In genomic region chr4:94678896-94679295, GRCh38 we compare ENCODE assay signal across 33 cellular contexts.
A peak's percentile ranks its signal among the peaks of the same experiment; 100 is the strongest.
DNase-seq lines count a peak whose midpoint lies in the region; ATAC-seq, FAIRE-seq and TF ChIP-seq lines count a peak whose summit lies in the region.
"Had no signal": no experiment of that assay in that cellular context is flagged by ENCODE, and none has a peak within 500 bp of the region (broad histone marks: within the 10 kb centered on the region; RNA-seq: fewer than 3 reads in every experiment).

No MANE protein-coding gene starts in this region.

- TF ChIP-seq CTCF in BJ (IDR thresholded peaks at IDR 0.05; ENCODE audit: insufficient read depth, low read depth, low read length) (no peak), HFFc6 (IDR thresholded peaks at IDR 0.05) (no peak), astrocyte (IDR thresholded peaks at IDR 0.05; ENCODE audit: insufficient read depth, low read depth, low read length) (no peak), omental fat pad (IDR thresholded peaks at IDR 0.05) (no peak), OCI-LY7 (conservative IDR thresholded peaks at IDR 0.05; ENCODE audit: low read length) (no peak)

- H2AFZ ChIP-seq in astrocyte (ENCODE audit: low read depth, low read length) (no peak overlapping the region), OCI-LY7 (ENCODE audit: low read length) (no peak overlapping the region)

- H3K36me3 Mint-ChIP-seq in HFFc6 (ENCODE audit: low read depth) (no peaks in the 10 kb centered on the region), astrocyte (ENCODE audit: low read depth, unreplicated experiment) (no peaks in the 10 kb centered on the region)
- H3K36me3 Mint-ChIP-seq: activated CD4-positive, alpha-beta memory T cell treated with anti-CD3 and anti-CD28 coated beads for 36 hours; CD4-positive, alpha-beta memory T cell had no signal

- DNase-seq in BJ (ENCODE audit: low read depth) (peak; percentile 77), HFFc6 (peak; percentile 87), astrocyte (ENCODE audit: low read depth) (peak; percentile 43), omental fat pad (ENCODE audit: low spot score) (no peak), OCI-LY7 (ENCODE audit: low spot score) (no peak), Kasumi-1 (lab: John Stamatoyannopoulos, UW) (no peak), NCI-H2227 (lab: John Stamatoyannopoulos, UW; ENCODE audit: unreplicated experiment) (no peak)
- DNase-seq: activated CD4-positive, alpha-beta memory T cell treated with anti-CD3 and anti-CD28 coated beads for 36 hours; activated CD8-positive, alpha-beta memory T cell treated with anti-CD3 and anti-CD28 coated beads, Interleukin-2, amount 50 U/mL, for 4 hours; activated naive CD4-positive, alpha-beta T cell treated with anti-CD3 and anti-CD28 coated beads for 36 hours; adrenal gland; CD4-positive, alpha-beta memory T cell; colonic mucosa; effector CD8-positive, alpha-beta T cell; erythroblast; hypothalamus; left ventricle myocardium inferior; NCI-H1694; NCI-H2171 treated with DMSO at 0.1 percent for 48 hours; NCI-H526 treated with DMSO at 0.1 percent for 48 hours; sigmoid colon; SJCRH30; stimulated activated naive CD4-positive, alpha-beta T cell; T-helper 1 cell had no signal

- H3K4me1 ChIP-seq in astrocyte (ENCODE audit: insufficient read depth, low read length) (no peaks in the 10 kb centered on the region), OCI-LY7 (ENCODE audit: insufficient read depth, low read length, poor library complexity, severe bottlenecking) (no peaks in the 10 kb centered on the region)
- H3K4me1 ChIP-seq: adrenal gland, colonic mucosa, HAP-1, suprapubic skin had no signal

- peaks cover 3% of the 10 kb centered on the region for H4K20me1 ChIP-seq in astrocyte (ENCODE audit: insufficient read depth, low read length)
- H4K20me1 ChIP-seq in OCI-LY7 (ENCODE audit: insufficient read depth, low read length), result no peaks in the 10 kb centered on the region

- H3K9me2 ChIP-seq in OCI-LY7 (ENCODE audit: insufficient read depth, low read length), result no peaks in the 10 kb centered on the region

- H3K9me3 ChIP-seq in astrocyte (ENCODE audit: insufficient read depth, low read depth, low read length) (no peaks in the 10 kb centered on the region), OCI-LY7 (ENCODE audit: low read length) (no peaks in the 10 kb centered on the region)
- H3K9me3 ChIP-seq: adrenal gland, colonic mucosa, gastroesophageal sphincter, HAP-1, left ventricle myocardium inferior, sigmoid colon, SJCRH30, suprapubic skin had no signal

- POLR2A ChIA-PET in BJ (lab: Charles Lee), result no interaction called here
- POLR2A ChIA-PET in OCI-LY7 (lab: Charles Lee), result no interaction called here

- no peak overlapping the region for H3K4me3 ChIP-seq in BJ (ENCODE audit: low read depth, low read length)
- H3K4me3 ChIP-seq in astrocyte (ENCODE audit: insufficient read depth, low read depth, low read length), result no peak overlapping the region
- no peak overlapping the region for H3K4me3 ChIP-seq in OCI-LY7 (ENCODE audit: low read depth, low read length, poor library complexity, severe bottlenecking)
- H3K4me3 ChIP-seq: adrenal gland, colonic mucosa, gastroesophageal sphincter, HAP-1, left ventricle myocardium inferior, sigmoid colon, SJCRH30, suprapubic skin had no signal

- H3K27me3 Mint-ChIP-seq in HFFc6 (ENCODE audit: insufficient read depth) (peaks cover 3% of the 10 kb centered on the region), astrocyte (ENCODE audit: low read depth, unreplicated experiment) (no peaks in the 10 kb centered on the region)
- H3K27me3 Mint-ChIP-seq: progenitor cell of endocrine pancreas had no signal

- H3K4me2 ChIP-seq in astrocyte (ENCODE audit: low read length) (peak overlapping the region; percentile 2), OCI-LY7 (ENCODE audit: low read length) (no peak overlapping the region)

- intact Hi-C loops in OCI-LY7 (cut with micrococcal nuclease; ENCODE audit: unreplicated experiment), result no loop called here

- no peaks in the 10 kb centered on the region for H3K36me3 ChIP-seq in BJ (ENCODE audit: control insufficient read depth, insufficient read depth, low read length)
- H3K36me3 ChIP-seq in astrocyte (ENCODE audit: insufficient read depth, low read length), result no peaks in the 10 kb centered on the region
- H3K36me3 ChIP-seq in OCI-LY7 (ENCODE audit: insufficient read depth, low read length), result no peaks in the 10 kb centered on the region
- H3K36me3 ChIP-seq: adrenal gland, colonic mucosa, gastroesophageal sphincter, HAP-1, left ventricle myocardium inferior, sigmoid colon, SJCRH30, suprapubic skin had no signal

- BruUV-seq in OCI-LY7 (replicated peaks; lab: Mats Ljungman, UMichigan), result no TSS peak

- H3K9ac ChIP-seq in astrocyte (ENCODE audit: low read length), result no peak overlapping the region

- H3K9me3 Mint-ChIP-seq in HFFc6, result no peaks in the 10 kb centered on the region; the same call in 1 of the 2 replicates
- H3K9me3 Mint-ChIP-seq in astrocyte (ENCODE audit: unreplicated experiment), result no peaks in the 10 kb centered on the region
- H3K9me3 Mint-ChIP-seq: activated CD4-positive, alpha-beta memory T cell treated with anti-CD3 and anti-CD28 coated beads for 36 hours; activated naive CD4-positive, alpha-beta T cell treated with anti-CD3 and anti-CD28 coated beads for 36 hours; activated T-helper 1 cell treated with anti-CD3 and anti-CD28 coated beads, Interleukin-12 subunit alpha, Interleukin-12 subunit beta, Interleukin-2, Interleukin-4 antibody, amounts not matched to agents 30 ng/mL and 10 ng/mL and 1 ng/mL, durations not matched to agents 14 hours and 24 hours and 36 hours had no signal

- H3K27ac ChIP-seq in astrocyte (ENCODE audit: low read depth, low read length) (no peak overlapping the region), OCI-LY7 (ENCODE audit: low read depth, low read length, poor library complexity, severe bottlenecking) (no peak overlapping the region)
- H3K27ac ChIP-seq: colonic mucosa, gastroesophageal sphincter, left ventricle myocardium inferior, sigmoid colon, SJCRH30, suprapubic skin had no signal

- H3K27me3 ChIP-seq in BJ (ENCODE audit: control insufficient read depth, insufficient read depth, low read length) (no peaks in the 10 kb centered on the region; the same call in 1 of the 2 replicates), astrocyte (ENCODE audit: insufficient read depth, low read length) (no peaks in the 10 kb centered on the region)
- H3K27me3 ChIP-seq: colonic mucosa, gastroesophageal sphincter, sigmoid colon, SJCRH30, suprapubic skin had no signal

- H3K4me1 Mint-ChIP-seq in HFFc6 (ENCODE audit: low read depth), result peaks cover 41% of the 10 kb centered on the region
- H3K4me1 Mint-ChIP-seq in astrocyte (ENCODE audit: low read depth, unreplicated experiment), result peaks cover 18% of the 10 kb centered on the region
- H3K4me1 Mint-ChIP-seq: CD4-positive, alpha-beta memory T cell had no signal

- CTCF ChIA-PET in BJ (lab: Yijun Ruan, JAX) (no interaction called here), OCI-LY7 (lab: Charles Lee; ENCODE audit: unreplicated experiment) (no interaction called here)

- H3K79me2 ChIP-seq in astrocyte (ENCODE audit: insufficient read depth, low read length) (no peaks in the 10 kb centered on the region), OCI-LY7 (ENCODE audit: insufficient read depth, low read depth, low read length) (no peaks in the 10 kb centered on the region)

- H3K27ac Mint-ChIP-seq in HFFc6 (peak overlapping the region; percentile 32), astrocyte (ENCODE audit: unreplicated experiment) (peak overlapping the region; percentile 37)
- H3K27ac Mint-ChIP-seq: activated CD4-positive, alpha-beta memory T cell treated with anti-CD3 and anti-CD28 coated beads for 36 hours; activated naive CD4-positive, alpha-beta T cell treated with anti-CD3 and anti-CD28 coated beads for 36 hours; activated T-helper 1 cell treated with anti-CD3 and anti-CD28 coated beads, Interleukin-12 subunit alpha, Interleukin-12 subunit beta, Interleukin-2, Interleukin-4 antibody, amounts not matched to agents 30 ng/mL and 10 ng/mL and 1 ng/mL, durations not matched to agents 14 hours and 24 hours and 36 hours had no signal

- peak; percentile 5 for ATAC-seq in omental fat pad (ENCODE audit: low FRiP score)
- no peak for ATAC-seq in HG02642 (IDR thresholded peaks at IDR 0.05; ENCODE audit: poor library complexity, unreplicated experiment)
- ATAC-seq: activated CD4-positive, CD25-positive, alpha-beta regulatory T cell treated with anti-CD3 and anti-CD28 coated beads, Interleukin-2, amount 50 U/mL, for 24 hours; gastroesophageal sphincter; Panc1 had no signal

- H3K4me3 Mint-ChIP-seq in HFFc6 (peak overlapping the region; percentile 2), astrocyte (ENCODE audit: unreplicated experiment) (no peak overlapping the region)
- H3K4me3 Mint-ChIP-seq: activated CD4-positive, alpha-beta memory T cell treated with anti-CD3 and anti-CD28 coated beads for 36 hours; activated naive CD4-positive, alpha-beta T cell treated with anti-CD3 and anti-CD28 coated beads for 36 hours; activated T-helper 1 cell treated with anti-CD3 and anti-CD28 coated beads, Interleukin-12 subunit alpha, Interleukin-12 subunit beta, Interleukin-2, Interleukin-4 antibody, amounts not matched to agents 30 ng/mL and 10 ng/mL and 1 ng/mL, durations not matched to agents 14 hours and 24 hours and 36 hours; CD4-positive, alpha-beta memory T cell had no signal

- FAIRE-seq in astrocyte (lab: Jason Lieb, UNC), result peak; percentile 74
- FAIRE-seq: GM19239 had no signal

Comparison
In these comparisons a context has a peak if more than half of its experiments do, and no peak if none do; other contexts are left out.
1. DNase-seq: peak in BJ (single experiment), HFFc6 (single experiment) and astrocyte (single experiment); none in omental fat pad (single experiment), OCI-LY7 (single experiment), Kasumi-1 (0 of 2) and NCI-H2227 (single experiment).